2 cellular contexts compared by ENCODE assay signal in genomic region chr7:33243319-33243881, GRCh38.
A peak's percentile ranks its signal among the peaks of the same experiment; 100 is the strongest.
TF ChIP-seq lines count a peak whose summit lies in the region.

No MANE protein-coding gene starts in this region.

TF ChIP-seq in IMR-90, 13 proteins besides CTCF, POLR2A, EP300 and RAD21:
- no peak for TF ChIP-seq NFE2L2 (IDR thresholded peaks at IDR 0.05; ENCODE audit: low read depth, low read length)
- TF ChIP-seq CEBPB (IDR thresholded peaks at IDR 0.05; ENCODE audit: low read depth, low read length), result no peak
- peak; percentile 80 for TF ChIP-seq SMC3 (IDR thresholded peaks at IDR 0.05; ENCODE audit: low read depth, low read length)
- TF ChIP-seq MAZ (IDR thresholded peaks at IDR 0.05; ENCODE audit: borderline replicate concordance, low read depth, low read length), result no peak
- TF ChIP-seq CHD1 (IDR thresholded peaks at IDR 0.05; ENCODE audit: low read depth, low read length), result no peak
- TF ChIP-seq, protein P1, sequence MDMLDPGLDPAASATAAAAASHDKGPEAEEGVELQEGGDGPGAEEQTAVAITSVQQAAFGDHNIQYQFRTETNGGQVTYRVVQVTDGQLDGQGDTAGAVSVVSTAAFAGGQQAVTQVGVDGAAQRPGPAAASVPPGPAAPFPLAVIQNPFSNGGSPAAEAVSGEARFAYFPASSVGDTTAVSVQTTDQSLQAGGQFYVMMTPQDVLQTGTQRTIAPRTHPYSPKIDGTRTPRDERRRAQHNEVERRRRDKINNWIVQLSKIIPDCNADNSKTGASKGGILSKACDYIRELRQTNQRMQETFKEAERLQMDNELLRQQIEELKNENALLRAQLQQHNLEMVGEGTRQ (IDR thresholded peaks at IDR 0.05; ENCODE audit: low read depth, low read length), result no peak
TF ChIP-seq in IMR-90: peak in this region for 1.

TF ChIP-seq in endothelial cell of umbilical vein, 7 proteins besides CTCF, POLR2A, EP300 and RAD21:
- TF ChIP-seq MYC (IDR thresholded peaks at IDR 0.05; ENCODE audit: low read depth, low read length) (no peak), FOS (IDR thresholded peaks at IDR 0.05; ENCODE audit: borderline replicate concordance, insufficient read depth, low read length) (no peak), EZH2 (IDR thresholded peaks at IDR 0.05; ENCODE audit: borderline replicate concordance, low read depth, low read length, severe bottlenecking) (no peak), POLR2AphosphoS5 (IDR thresholded peaks at IDR 0.05; ENCODE audit: insufficient read depth, low read depth, low read length) (no peak), JUN (IDR thresholded peaks at IDR 0.05; ENCODE audit: borderline replicate concordance, insufficient read depth, insufficient read length, low read depth) (no peak), GATA2 (IDR thresholded peaks at IDR 0.05; ENCODE audit: insufficient read depth, insufficient read length, low read depth, low read length) (no peak), MAX (IDR thresholded peaks at IDR 0.05; ENCODE audit: insufficient read depth, insufficient read length) (no peak)
